Comparison of ENCODE assay signal across 11 cellular contexts in the genomic region with DNA sequence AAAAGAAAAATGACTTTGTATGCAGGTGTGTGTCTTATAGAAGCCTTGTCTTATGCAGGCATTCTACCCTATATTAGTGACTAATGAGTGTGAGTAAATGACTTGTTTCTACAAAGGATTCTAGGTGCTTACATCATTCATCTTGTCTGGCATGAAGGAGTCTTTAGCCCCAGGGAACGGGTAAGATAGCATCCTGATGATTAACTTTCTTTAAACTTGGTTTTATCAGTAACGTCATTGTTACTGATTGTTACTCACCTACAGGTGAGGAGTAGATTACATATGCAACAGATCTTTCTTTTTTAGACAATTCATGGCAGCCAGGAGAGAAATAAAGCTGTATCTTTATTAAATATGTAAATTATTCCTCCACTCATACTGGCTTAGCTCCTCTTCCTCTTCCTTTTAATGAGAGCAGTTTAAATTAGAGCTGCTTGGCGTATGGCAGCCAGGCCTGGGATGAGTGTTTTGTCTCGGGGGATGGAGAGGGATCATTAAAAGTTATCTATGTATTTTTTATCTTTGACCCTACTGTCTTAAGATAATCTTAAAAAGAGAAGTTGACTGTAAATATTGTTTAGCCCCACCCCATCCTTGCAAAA. TPM values are rescaled to one million over a fixed set of nuclear protein-coding genes. Genes with fewer than 3 reads are reported as not detected.
A peak's percentile ranks its signal among the peaks of the same experiment; 100 is the strongest.
DNase-seq lines count a peak whose midpoint lies in the region; TF ChIP-seq lines count a peak whose summit lies in the region.
"Had no signal": no experiment of that assay in that cellular context is flagged by ENCODE, and none has a peak within 500 bp of the region (broad histone marks: within the 10 kb centered on the region; RNA-seq: fewer than 3 reads in every experiment).

No MANE protein-coding gene starts in this region.

- no peaks in the 10 kb centered on the region for H3K9me3 ChIP-seq in right atrium auricular region
- no peaks in the 10 kb centered on the region for H3K9me3 ChIP-seq in skeletal muscle satellite cell (replicated peaks; ENCODE audit: low read length)
- H3K9me3 ChIP-seq in CD4-positive, alpha-beta memory T cell (ENCODE audit: control insufficient read depth in 1 of 2, low read length in 2 of 2): no peaks in the 10 kb centered on the region

- no peak overlapping the region for H3K4me3 Mint-ChIP-seq in CD4-positive, alpha-beta memory T cell
- H3K4me3 Mint-ChIP-seq: T-helper 1 cell treated with Interleukin-12 subunit alpha and Interleukin-12 subunit beta and Interleukin-4 antibody, amounts not matched to agents 30 μg/mL and 1 μg/mL, for 36 hours had no signal

- H3K9me3 Mint-ChIP-seq in CD4-positive, alpha-beta memory T cell: peaks cover 0 to 1% (median 0%) of the 10 kb centered on the region in 8 donors
- H3K9me3 Mint-ChIP-seq: T-helper 1 cell treated with Interleukin-12 subunit alpha and Interleukin-12 subunit beta and Interleukin-4 antibody, amounts not matched to agents 30 μg/mL and 1 μg/mL, for 36 hours had no signal

- CTCF ChIA-PET in CD4-positive, alpha-beta memory T cell (lab: Charles Lee; ENCODE audit: partially characterized antibody): interaction anchor here (1.0 kb wide), 1 partner anchor 122 kb away, joined by 3 read pairs; no protein-coding TSS in a partner anchor

- POLR2A ChIA-PET in CD4-positive, alpha-beta memory T cell (lab: Charles Lee; ENCODE audit: partially characterized antibody): no interaction called here

- H3K27ac Mint-ChIP-seq in CD4-positive, alpha-beta memory T cell: no peak overlapping the region
- H3K27ac Mint-ChIP-seq: T-helper 1 cell treated with Interleukin-12 subunit alpha and Interleukin-12 subunit beta and Interleukin-4 antibody, amounts not matched to agents 30 μg/mL and 1 μg/mL, for 36 hours had no signal

- peaks cover 1 to 4% of the 10 kb centered on the region in 2 donors for H3K27me3 Mint-ChIP-seq in CD4-positive, alpha-beta memory T cell

- H3K4me1 Mint-ChIP-seq in CD4-positive, alpha-beta memory T cell: no peaks in the 10 kb centered on the region

- peak; percentile 57 for DNase-seq in HCEC 1CT
- DNase-seq in astrocyte of the hippocampus (ENCODE audit: low read depth, low spot score): peak; percentile 10
- no peak for DNase-seq in right atrium auricular region (ENCODE audit: low spot score)
- DNase-seq in CD4-positive, alpha-beta memory T cell: no peak
- no peak for DNase-seq in GDM1 (lab: John Stamatoyannopoulos, UW)
- no peak for DNase-seq in AML-193 (lab: John Stamatoyannopoulos, UW)
- no peak for DNase-seq in ureter (ENCODE audit: low spot score)
- DNase-seq: activated CD8-positive, alpha-beta memory T cell treated with anti-CD3 and anti-CD28 coated beads, Interleukin-2, amount 50 U/mL, for 48 hours had no signal

- no peaks in the 10 kb centered on the region for H3K27me3 ChIP-seq in right atrium auricular region
- no peaks in the 10 kb centered on the region for H3K27me3 ChIP-seq in skeletal muscle satellite cell (ENCODE audit: control insufficient read depth, insufficient read depth, low read length)
- no peaks in the 10 kb centered on the region for H3K27me3 ChIP-seq in CD4-positive, alpha-beta memory T cell (ENCODE audit: insufficient read depth, low read length)
- H3K27me3 ChIP-seq: cardiac muscle cell had no signal

- H3K36me3 Mint-ChIP-seq in CD4-positive, alpha-beta memory T cell: no peaks in the 10 kb centered on the region

- no peak for TF ChIP-seq CTCF in right atrium auricular region (IDR thresholded peaks at IDR 0.05)

- no peak overlapping the region for H3K9ac ChIP-seq in skeletal muscle satellite cell (ENCODE audit: low read depth, low read length)

- intact Hi-C loops in CD4-positive, alpha-beta memory T cell (cut with micrococcal nuclease): no loop called here

- H3K36me3 ChIP-seq in right atrium auricular region: no peaks in the 10 kb centered on the region
- no peaks in the 10 kb centered on the region for H3K36me3 ChIP-seq in skeletal muscle satellite cell (ENCODE audit: insufficient read depth, low read length)
- no peaks in the 10 kb centered on the region for H3K36me3 ChIP-seq in CD4-positive, alpha-beta memory T cell (ENCODE audit: insufficient read depth, low read length)

- H3K4me1 ChIP-seq in right atrium auricular region: peaks cover 0 to 46% of the 10 kb centered on the region in 2 donors
- H3K4me1 ChIP-seq in skeletal muscle satellite cell (ENCODE audit: control insufficient read depth, insufficient read depth, low read length): peaks cover 13% of the 10 kb centered on the region
- no peaks in the 10 kb centered on the region for H3K4me1 ChIP-seq in CD4-positive, alpha-beta memory T cell (ENCODE audit: insufficient read depth, low read length)

- H3K4me3 ChIP-seq in right atrium auricular region: no peak overlapping the region
- no peak overlapping the region for H3K4me3 ChIP-seq in skeletal muscle satellite cell (ENCODE audit: low read length)
- no peak overlapping the region for H3K4me3 ChIP-seq in CD4-positive, alpha-beta memory T cell (ENCODE audit: low read length in 2 of 2)
- H3K4me3 ChIP-seq: cardiac muscle cell had no signal

- H3K4me2 ChIP-seq in skeletal muscle satellite cell (ENCODE audit: low read length): peak overlapping the region; percentile 76

- H3K27ac ChIP-seq in right atrium auricular region: peak overlapping the region; percentile 80 to 82
- no peak overlapping the region for H3K27ac ChIP-seq in CD4-positive, alpha-beta memory T cell (ENCODE audit: low read depth, low read length)

RNA-seq across cellular contexts. Expression of gene ATP2A2, which starts 57.2 kb away (rescaled TPM):
- 1,000 to 10,000 TPM; 1,597 to 3,086 TPM for total RNA-seq in right atrium auricular region
- 110 and 141 TPM in 2 replicates for total RNA-seq in skeletal muscle satellite cell (2012; rRNA removed)
- total RNA-seq in CD4-positive, alpha-beta memory T cell: 10 to 100 TPM; 90.4 to 91.0 TPM
- 1 to 10 TPM; 1.8 to 5.5 TPM for polyA plus RNA-seq in CD4-positive, alpha-beta memory T cell
- total RNA-seq in ureter: 357 TPM

Comparison
In these comparisons a context has a peak if more than half of its experiments do, and no peak if none do; other contexts are left out.
1. DNase-seq: peak in HCEC 1CT (single experiment) and astrocyte of the hippocampus (single experiment); none in right atrium auricular region (single experiment), CD4-positive, alpha-beta memory T cell (0 of 5), GDM1 (single experiment), AML-193 (0 of 2) and ureter (single experiment).